In genomic region chr13:27969073-27969865, GRCh38 we compare ENCODE assay signal across 3 cellular contexts.
A peak's percentile ranks its signal among the peaks of the same experiment; 100 is the strongest.
TF ChIP-seq lines count a peak whose summit lies in the region.

Gene CDX2 (minus strand): TSS chr13:27969315. CDS start chr13:27969006, 309 bp downstream.

TF ChIP-seq in SK-N-SH, 30 proteins besides CTCF, POLR2A, EP300 and RAD21 (continued from another document):
- no peak for TF ChIP-seq USF1 (IDR thresholded peaks at IDR 0.05; ENCODE audit: borderline replicate concordance, low read depth)
- no peak for TF ChIP-seq YY1 (IDR thresholded peaks at IDR 0.05; ENCODE audit: low read depth)
- TF ChIP-seq TAF1 (IDR thresholded peaks at IDR 0.05; ENCODE audit: borderline replicate concordance, low read depth, low read length) = no peak
- TF ChIP-seq TEAD4 (IDR thresholded peaks at IDR 0.05; ENCODE audit: borderline replicate concordance, insufficient read depth) = no peak
- TF ChIP-seq NFIC (IDR thresholded peaks at IDR 0.05; ENCODE audit: borderline replicate concordance) = no peak
- TF ChIP-seq GABPA (IDR thresholded peaks at IDR 0.05; ENCODE audit: low read depth) = no peak
- TF ChIP-seq RFX5 (IDR thresholded peaks at IDR 0.05; ENCODE audit: low read length) = no peak
- no peak for TF ChIP-seq PBX3 (IDR thresholded peaks at IDR 0.05)
- TF ChIP-seq ZBTB33 (IDR thresholded peaks at IDR 0.05; ENCODE audit: borderline replicate concordance, low read depth) = no peak
- no peak for TF ChIP-seq USF2 (IDR thresholded peaks at IDR 0.05; ENCODE audit: borderline replicate concordance, low read depth, low read length)
- no peak for TF ChIP-seq ELF1 (IDR thresholded peaks at IDR 0.05)

TF ChIP-seq in SK-N-SH treated with all-trans-retinoic acid at 6 μM for 48 hours, 23 proteins besides CTCF, POLR2A, EP300 and RAD21 (continued from another document):
- TF ChIP-seq CSRNP3 (CRISPR knock-in tag; IDR thresholded peaks at IDR 0.05) (no peak), TOX (CRISPR knock-in tag; IDR thresholded peaks at IDR 0.05; ENCODE audit: borderline replicate concordance) (no peak), ZNF8 (CRISPR knock-in tag; IDR thresholded peaks at IDR 0.05) (no peak), ZNF70 (CRISPR knock-in tag; IDR thresholded peaks at IDR 0.05) (no peak), POU6F1 (CRISPR knock-in tag; IDR thresholded peaks at IDR 0.05; ENCODE audit: borderline replicate concordance, low read depth) (no peak), PATZ1 (CRISPR knock-in tag; IDR thresholded peaks at IDR 0.05; ENCODE audit: borderline replicate concordance) (no peak), OSR1 (CRISPR knock-in tag; IDR thresholded peaks at IDR 0.05) (no peak), GLIS3 (CRISPR knock-in tag; IDR thresholded peaks at IDR 0.05) (no peak), SNAI2 (CRISPR knock-in tag; IDR thresholded peaks at IDR 0.05) (no peak), ZFP30 (CRISPR knock-in tag; IDR thresholded peaks at IDR 0.05) (no peak), ZNF565 (CRISPR knock-in tag; conservative IDR thresholded peaks at IDR 0.05; ENCODE audit: low read depth) (no peak), BACH2 (CRISPR knock-in tag; IDR thresholded peaks at IDR 0.05; ENCODE audit: borderline replicate concordance) (no peak), PPARA (CRISPR knock-in tag; IDR thresholded peaks at IDR 0.05; ENCODE audit: borderline replicate concordance) (no peak), CSDC2 (CRISPR knock-in tag; IDR thresholded peaks at IDR 0.05) (no peak)

TF ChIP-seq in H1, 55 proteins besides CTCF, POLR2A, EP300 and RAD21 (continued from another document):
- TF ChIP-seq MAFK (IDR thresholded peaks at IDR 0.05; ENCODE audit: low read depth, low read length) (no peak), BACH1 (IDR thresholded peaks at IDR 0.05; ENCODE audit: low read length) (no peak), TEAD4 (IDR thresholded peaks at IDR 0.05; ENCODE audit: low read depth, low read length) (no peak), PHF8 (conservative IDR thresholded peaks at IDR 0.05; ENCODE audit: low read depth, low read length) (no peak), E2F6 (IDR thresholded peaks at IDR 0.05) (no peak; the same call in none of the 2 replicates), CBX8 (IDR thresholded peaks at IDR 0.05; ENCODE audit: borderline replicate concordance, low read depth, low read length) (0 out of 2 replicates have a peak, but pooled peaks have one; percentile 6), SIN3A (conservative IDR thresholded peaks at IDR 0.05 in 1 of 2, IDR thresholded peaks at IDR 0.05 in 1 of 2; ENCODE audit: low read depth in 1 of 2, low read length in 2 of 2) (no peak), TAF7 (optimal IDR thresholded peaks at IDR 0.05; ENCODE audit: borderline replicate concordance, low read depth, low read length) (no peak), KDM5A (IDR thresholded peaks at IDR 0.05; ENCODE audit: low read length) (no peak), MAX (IDR thresholded peaks at IDR 0.05) (no peak; the same call in 1 of the 2 replicates), POLR2AphosphoS5 (IDR thresholded peaks at IDR 0.05; ENCODE audit: low read depth, low read length) (no peak), EGR1 (IDR thresholded peaks at IDR 0.05; ENCODE audit: borderline replicate concordance, low read depth, low read length) (no peak), HDAC2 (IDR thresholded peaks at IDR 0.05; ENCODE audit: borderline replicate concordance in 1 of 2, low read depth in 2 of 2, low read length in 2 of 2) (0 out of 4 replicates have a peak, but pooled peaks of 1 of the 2 experiments have one; percentile 40), JUND (IDR thresholded peaks at IDR 0.05; ENCODE audit: low read length) (no peak), RNF2 (IDR thresholded peaks at IDR 0.05; ENCODE audit: borderline replicate concordance, low read depth, low read length, missing control alignments, poor library complexity, severe bottlenecking) (peak; percentile 4)
